In the genomic region with DNA sequence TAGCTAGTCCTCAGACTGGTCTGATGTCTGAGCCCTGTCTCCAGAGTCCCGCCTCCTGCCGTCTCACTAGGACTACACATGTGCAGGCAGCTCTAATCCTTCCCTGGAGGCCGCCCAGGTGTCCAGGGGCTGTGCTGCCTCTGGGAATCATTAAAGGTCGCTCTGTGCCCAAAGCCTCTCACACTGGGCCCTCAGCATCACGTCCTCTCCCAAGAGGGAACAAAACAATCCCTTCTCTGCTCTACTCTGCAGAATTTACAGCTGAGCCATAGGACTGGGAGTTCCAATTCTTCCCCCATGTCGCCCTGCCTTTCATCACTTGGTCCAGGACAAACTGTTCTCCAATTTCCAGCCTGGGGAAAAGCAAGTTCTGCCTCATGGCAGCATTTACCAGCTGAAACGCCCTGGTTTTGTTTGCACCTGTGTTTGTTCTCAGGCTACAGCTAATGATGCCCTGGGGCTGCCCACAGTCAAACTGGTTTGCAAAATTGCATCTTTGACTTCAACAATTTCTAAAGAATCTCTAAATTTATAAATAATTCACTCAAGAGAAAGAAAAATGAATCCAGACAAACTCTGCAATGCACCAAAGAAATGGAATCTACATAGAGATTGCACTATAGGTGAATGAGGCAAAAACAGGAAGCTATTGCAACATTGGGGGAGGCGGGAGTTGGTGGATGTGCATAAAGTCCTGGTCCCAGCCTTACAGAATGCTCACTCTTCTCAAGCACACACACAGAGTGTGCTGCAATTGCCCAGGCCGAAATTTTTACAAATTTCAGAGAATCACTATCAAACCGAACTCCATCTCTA, we compare ENCODE assay signal across 2 cellular contexts.
TF ChIP-seq lines count a peak whose summit lies in the region.

No MANE protein-coding gene starts in this region.

TF ChIP-seq in A549, 52 proteins besides CTCF, POLR2A, EP300 and RAD21:
- TF ChIP-seq HOXB5 (CRISPR knock-in tag; IDR thresholded peaks at IDR 0.05) (no peak), CEBPB (IDR thresholded peaks at IDR 0.05) (peak; percentile 44 to 63; a peak in 2 of 4 replicates)

TF ChIP-seq in IMR-90, 13 proteins besides CTCF, POLR2A, EP300 and RAD21:
- peak; percentile 93 for TF ChIP-seq CEBPB (IDR thresholded peaks at IDR 0.05; ENCODE audit: low read depth, low read length)
- TF ChIP-seq, protein P1, sequence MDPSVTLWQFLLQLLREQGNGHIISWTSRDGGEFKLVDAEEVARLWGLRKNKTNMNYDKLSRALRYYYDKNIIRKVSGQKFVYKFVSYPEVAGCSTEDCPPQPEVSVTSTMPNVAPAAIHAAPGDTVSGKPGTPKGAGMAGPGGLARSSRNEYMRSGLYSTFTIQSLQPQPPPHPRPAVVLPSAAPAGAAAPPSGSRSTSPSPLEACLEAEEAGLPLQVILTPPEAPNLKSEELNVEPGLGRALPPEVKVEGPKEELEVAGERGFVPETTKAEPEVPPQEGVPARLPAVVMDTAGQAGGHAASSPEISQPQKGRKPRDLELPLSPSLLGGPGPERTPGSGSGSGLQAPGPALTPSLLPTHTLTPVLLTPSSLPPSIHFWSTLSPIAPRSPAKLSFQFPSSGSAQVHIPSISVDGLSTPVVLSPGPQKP (IDR thresholded peaks at IDR 0.05; ENCODE audit: borderline replicate concordance, low read depth, low read length): no peak
